In the genomic region with DNA sequence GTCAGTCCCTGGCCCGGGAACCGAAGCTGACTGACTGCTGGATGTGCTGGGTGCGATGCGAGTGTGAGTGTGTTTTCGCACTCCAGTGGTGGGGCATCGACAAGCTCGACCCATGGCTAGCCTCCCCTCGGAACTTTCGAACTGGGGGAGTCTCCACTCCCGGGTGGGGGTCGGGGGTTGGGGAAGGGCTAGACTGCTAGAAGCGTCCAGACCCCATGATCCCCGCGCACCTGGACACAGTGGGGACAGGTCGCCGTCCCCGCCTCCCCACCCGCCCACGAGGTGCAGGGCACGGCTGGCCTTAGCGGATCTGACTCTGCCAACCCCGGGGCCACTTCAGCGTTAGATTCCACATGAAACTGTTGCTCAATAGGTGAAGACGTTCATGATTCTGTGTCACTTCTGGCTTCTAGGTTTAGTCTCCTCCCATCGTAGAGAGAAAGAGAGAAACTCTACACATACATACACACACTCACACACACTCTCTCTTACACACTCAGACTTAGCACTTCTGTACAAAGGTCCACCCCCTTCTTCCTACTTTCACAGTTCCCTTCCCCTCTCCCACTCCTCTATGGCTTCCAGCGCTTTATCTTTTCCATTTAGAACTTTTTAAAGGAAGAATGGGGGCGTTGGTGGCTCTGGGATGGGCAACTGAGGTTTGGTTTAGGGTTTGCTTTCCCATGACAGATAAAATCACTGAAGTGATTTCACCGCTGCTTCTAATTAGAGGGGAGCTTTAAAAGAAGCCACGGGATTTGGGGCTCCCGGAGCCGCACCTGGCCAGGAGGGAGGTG, we compare ENCODE assay signal across 11 cellular contexts. TPM values are rescaled to one million over a fixed set of nuclear protein-coding genes. Genes with fewer than 3 reads are reported as not detected.
DNase-seq lines count a peak whose midpoint lies in the region; ATAC-seq and TF ChIP-seq lines count a peak whose summit lies in the region.
"Had no signal": no experiment of that assay in that cellular context is flagged by ENCODE, and none has a peak within 500 bp of the region (broad histone marks: within the 10 kb centered on the region; RNA-seq: fewer than 3 reads in every experiment).

No MANE protein-coding gene starts in this region.

- H3K79me1 ChIP-seq in trophoblast cell (ENCODE audit: low read length) = peaks cover 58% of the 10 kb centered on the region

- TF ChIP-seq RAD21 in SK-N-SH (IDR thresholded peaks at IDR 0.05; ENCODE audit: low read length) = no peak

- peak overlapping the region; percentile 72 for H3K14ac ChIP-seq in trophoblast cell (ENCODE audit: low read length)

- H3K23ac ChIP-seq in trophoblast cell (ENCODE audit: low read length) = no peak overlapping the region

- H3K18ac ChIP-seq in trophoblast cell (ENCODE audit: low read length) = peak overlapping the region; percentile 91

- H3K9ac ChIP-seq in SK-N-SH (no peak overlapping the region), trophoblast cell (ENCODE audit: low read length) (peak overlapping the region; percentile 63)

- DNase-seq in SK-N-SH (no peak), NOMO-1 treated with DMSO at 0.1 percent for 48 hours (lab: John Stamatoyannopoulos, UW; ENCODE audit: unreplicated experiment) (peak; percentile 45), trophoblast cell (peak; percentile 73 to 89), iPS-NIHi11 (ENCODE audit: low spot score) (no peak), NCI-H2196 (lab: John Stamatoyannopoulos, UW; ENCODE audit: unreplicated experiment) (no peak)
- DNase-seq: NCI-H2171, sigmoid colon had no signal

- no peaks in the 10 kb centered on the region; the same call in 1 of the 2 replicates for H4K20me1 ChIP-seq in SK-N-SH (ENCODE audit: insufficient read depth)

- POLR2A ChIA-PET in SK-N-SH (lab: Yijun Ruan, JAX) = no interaction called here

- H3K4me2 ChIP-seq in SK-N-SH (peak overlapping the region; percentile 44; the same call in 1 of the 2 replicates), trophoblast cell (ENCODE audit: low read length) (peak overlapping the region; percentile 94)

- no peak overlapping the region for H3K27ac ChIP-seq in SK-N-SH (ENCODE audit: low read depth in 2 of 2, low read length in 1 of 2)
- peak overlapping the region; percentile 97 for H3K27ac ChIP-seq in trophoblast cell (ENCODE audit: low read depth, low read length)
- H3K27ac ChIP-seq: sigmoid colon had no signal

- H3K9me3 ChIP-seq in SK-N-SH = no peaks in the 10 kb centered on the region
- H3K9me3 ChIP-seq in trophoblast cell (ENCODE audit: insufficient read depth, low read depth, low read length) = peaks cover 2% of the 10 kb centered on the region
- H3K9me3 ChIP-seq: sigmoid colon had no signal

- peak overlapping the region; percentile 50 for H2AK5ac ChIP-seq in trophoblast cell (ENCODE audit: low read length)

- H2BK5ac ChIP-seq in trophoblast cell (ENCODE audit: low read depth, low read length, poor library complexity) = peak overlapping the region; percentile 93

- peak overlapping the region; percentile 6 for H4K12ac ChIP-seq in trophoblast cell (ENCODE audit: low read depth, low read length)

- ATAC-seq in SK-N-SH treated with all-trans-retinoic acid at 6 μM for 48 hours (no peak), esophagus mucosa (peak; percentile 45), HG03039 (IDR thresholded peaks at IDR 0.05; ENCODE audit: unreplicated experiment) (no peak)

- peak overlapping the region; percentile 89 for H4K8ac ChIP-seq in trophoblast cell (ENCODE audit: low read depth, low read length)

- H4K91ac ChIP-seq in trophoblast cell (ENCODE audit: low read depth, low read length) = peak overlapping the region; percentile 97

- H3K79me2 ChIP-seq in SK-N-SH (ENCODE audit: insufficient read depth) (no peaks in the 10 kb centered on the region), trophoblast cell (ENCODE audit: control insufficient read depth, insufficient read depth, low read length, poor library complexity) (peaks cover 38% of the 10 kb centered on the region)

- H3K4ac ChIP-seq in trophoblast cell (ENCODE audit: low read depth, low read length) = peak overlapping the region; percentile 87

- H2BK12ac ChIP-seq in trophoblast cell (ENCODE audit: low read length) = peak overlapping the region; percentile 38

- H3K36me3 ChIP-seq in SK-N-SH (replicated peaks in 1 of 2; ENCODE audit: control insufficient read depth in 1 of 2, insufficient read depth in 2 of 2, low read length in 1 of 2) (no peaks in the 10 kb centered on the region), trophoblast cell (ENCODE audit: control insufficient read depth in 1 of 2, insufficient read depth in 2 of 2, low read length in 2 of 2) (no peaks in the 10 kb centered on the region)
- H3K36me3 ChIP-seq: sigmoid colon had no signal

- H2BK120ac ChIP-seq in trophoblast cell (ENCODE audit: insufficient read depth, low read length, poor library complexity) = peak overlapping the region; percentile 93

- no peaks in the 10 kb centered on the region for H3F3A ChIP-seq in SK-N-SH (replicated peaks; ENCODE audit: insufficient read depth)

- no peaks in the 10 kb centered on the region for H3K9me2 ChIP-seq in SK-N-SH

- H3K4me3 ChIP-seq in SK-N-SH (ENCODE audit: low read depth in 2 of 2, low read length in 1 of 2) = no peak overlapping the region
- H3K4me3 ChIP-seq in trophoblast cell (ENCODE audit: low read depth, low read length) = peak overlapping the region; percentile 57
- H3K4me3 ChIP-seq: sigmoid colon had no signal

- no peak overlapping the region for H2AFZ ChIP-seq in SK-N-SH (ENCODE audit: low read depth)
- peak overlapping the region; percentile 45 for H2AFZ ChIP-seq in trophoblast cell (ENCODE audit: insufficient read depth, low read length, poor library complexity)

- CTCF ChIA-PET in SK-N-SH (lab: Yijun Ruan, JAX) = interaction anchor here (3.2 kb wide), 1 partner anchor 10 kb away, joined by 10 read pairs; no protein-coding TSS in a partner anchor

- no peak for TF ChIP-seq EP300 in SK-N-SH (IDR thresholded peaks at IDR 0.05; ENCODE audit: borderline replicate concordance in 1 of 2, low read depth in 1 of 2, low read length in 1 of 2)

- no peaks in the 10 kb centered on the region; a peak in 2 of 4 replicates for H3K4me1 ChIP-seq in SK-N-SH (ENCODE audit: control insufficient read depth in 1 of 2, insufficient read depth in 2 of 2, low read depth in 1 of 2, low read length in 1 of 2)
- peaks cover 29 to 47% of the 10 kb centered on the region in 2 experiments for H3K4me1 ChIP-seq in trophoblast cell (ENCODE audit: control insufficient read depth in 1 of 2, insufficient read depth in 2 of 2, low read length in 2 of 2)

- H3K27me3 ChIP-seq in SK-N-SH (ENCODE audit: insufficient read depth) (peaks cover 99% of the 10 kb centered on the region), trophoblast cell (ENCODE audit: insufficient read depth, low read length) (peaks cover 10% of the 10 kb centered on the region)

- TF ChIP-seq CTCF in SK-N-SH (IDR thresholded peaks at IDR 0.05) = no peak

- WGBS in SK-N-SH (ENCODE audit: low lambda C conversion rate) = 10% methylated on average over 10 of the region's 31 CpGs
- WGBS in trophoblast cell (ENCODE audit: extremely low coverage, insufficient coverage, insufficient read length) = no CpG with 5 or more reads among the region's 31 CpGs

TF ChIP-seq in SK-N-SH, 30 proteins besides CTCF, POLR2A, EP300 and RAD21:
- TF ChIP-seq CHD2 (IDR thresholded peaks at IDR 0.05; ENCODE audit: low read length, partially characterized antibody) (no peak), TAF1 (IDR thresholded peaks at IDR 0.05; ENCODE audit: borderline replicate concordance, low read depth, low read length) (no peak), RCOR1 (IDR thresholded peaks at IDR 0.05; ENCODE audit: low read length) (no peak)
- TF ChIP-seq, protein P1, sequence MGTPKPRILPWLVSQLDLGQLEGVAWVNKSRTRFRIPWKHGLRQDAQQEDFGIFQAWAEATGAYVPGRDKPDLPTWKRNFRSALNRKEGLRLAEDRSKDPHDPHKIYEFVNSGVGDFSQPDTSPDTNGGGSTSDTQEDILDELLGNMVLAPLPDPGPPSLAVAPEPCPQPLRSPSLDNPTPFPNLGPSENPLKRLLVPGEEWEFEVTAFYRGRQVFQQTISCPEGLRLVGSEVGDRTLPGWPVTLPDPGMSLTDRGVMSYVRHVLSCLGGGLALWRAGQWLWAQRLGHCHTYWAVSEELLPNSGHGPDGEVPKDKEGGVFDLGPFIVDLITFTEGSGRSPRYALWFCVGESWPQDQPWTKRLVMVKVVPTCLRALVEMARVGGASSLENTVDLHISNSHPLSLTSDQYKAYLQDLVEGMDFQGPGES (IDR thresholded peaks at IDR 0.05; ENCODE audit: low read depth, low read length) = no peak
- TF ChIP-seq, protein P2, sequence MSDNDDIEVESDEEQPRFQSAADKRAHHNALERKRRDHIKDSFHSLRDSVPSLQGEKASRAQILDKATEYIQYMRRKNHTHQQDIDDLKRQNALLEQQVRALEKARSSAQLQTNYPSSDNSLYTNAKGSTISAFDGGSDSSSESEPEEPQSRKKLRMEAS (IDR thresholded peaks at IDR 0.05; ENCODE audit: low read depth) = no peak

TF ChIP-seq in SK-N-SH treated with all-trans-retinoic acid at 6 μM for 48 hours, 23 proteins besides CTCF, POLR2A, EP300 and RAD21 (continues in another document):
- TF ChIP-seq ISL1 (CRISPR knock-in tag; IDR thresholded peaks at IDR 0.05) (no peak), ESRRG (CRISPR knock-in tag; IDR thresholded peaks at IDR 0.05) (no peak)
- TF ChIP-seq, protein P3, sequence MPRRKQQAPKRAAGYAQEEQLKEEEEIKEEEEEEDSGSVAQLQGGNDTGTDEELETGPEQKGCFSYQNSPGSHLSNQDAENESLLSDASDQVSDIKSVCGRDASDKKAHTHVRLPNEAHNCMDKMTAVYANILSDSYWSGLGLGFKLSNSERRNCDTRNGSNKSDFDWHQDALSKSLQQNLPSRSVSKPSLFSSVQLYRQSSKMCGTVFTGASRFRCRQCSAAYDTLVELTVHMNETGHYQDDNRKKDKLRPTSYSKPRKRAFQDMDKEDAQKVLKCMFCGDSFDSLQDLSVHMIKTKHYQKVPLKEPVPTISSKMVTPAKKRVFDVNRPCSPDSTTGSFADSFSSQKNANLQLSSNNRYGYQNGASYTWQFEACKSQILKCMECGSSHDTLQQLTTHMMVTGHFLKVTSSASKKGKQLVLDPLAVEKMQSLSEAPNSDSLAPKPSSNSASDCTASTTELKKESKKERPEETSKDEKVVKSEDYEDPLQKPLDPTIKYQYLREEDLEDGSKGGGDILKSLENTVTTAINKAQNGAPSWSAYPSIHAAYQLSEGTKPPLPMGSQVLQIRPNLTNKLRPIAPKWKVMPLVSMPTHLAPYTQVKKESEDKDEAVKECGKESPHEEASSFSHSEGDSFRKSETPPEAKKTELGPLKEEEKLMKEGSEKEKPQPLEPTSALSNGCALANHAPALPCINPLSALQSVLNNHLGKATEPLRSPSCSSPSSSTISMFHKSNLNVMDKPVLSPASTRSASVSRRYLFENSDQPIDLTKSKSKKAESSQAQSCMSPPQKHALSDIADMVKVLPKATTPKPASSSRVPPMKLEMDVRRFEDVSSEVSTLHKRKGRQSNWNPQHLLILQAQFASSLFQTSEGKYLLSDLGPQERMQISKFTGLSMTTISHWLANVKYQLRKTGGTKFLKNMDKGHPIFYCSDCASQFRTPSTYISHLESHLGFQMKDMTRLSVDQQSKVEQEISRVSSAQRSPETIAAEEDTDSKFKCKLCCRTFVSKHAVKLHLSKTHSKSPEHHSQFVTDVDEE (CRISPR knock-in tag; IDR thresholded peaks at IDR 0.05) = no peak

RNA-seq across cellular contexts. Expression of gene TFAP2A, which starts 5.1 kb away (rescaled TPM):
- polyA plus RNA-seq in SK-N-SH (2012; rRNA removed) = 0.02 and 0.07 TPM in 2 replicates
- polyA plus RNA-seq in SK-N-SH (2012; cell fraction: cytosol; rRNA removed) = 0.05 TPM in 2 replicates
- 0.07 TPM in 1 of 2 replicates, not detected in the other for polyA plus RNA-seq in SK-N-SH (2012; cell fraction: nucleus; rRNA removed)
- total RNA-seq in esophagus mucosa = 59.6 TPM
- 329 and 338 TPM in 2 replicates for polyA plus RNA-seq in trophoblast cell (2013)
- total RNA-seq: lung microvascular endothelial cell had no signal

Comparison
In these comparisons a context has a peak if more than half of its experiments do, and no peak if none do; other contexts are left out.
1. DNase-seq: peak in NOMO-1 treated with DMSO at 0.1 percent for 48 hours (single experiment) and trophoblast cell (2 of 2); none in SK-N-SH (single experiment), iPS-NIHi11 (single experiment) and NCI-H2196 (single experiment).